ENCODE assay signal across 7 cellular contexts in the genomic region with DNA sequence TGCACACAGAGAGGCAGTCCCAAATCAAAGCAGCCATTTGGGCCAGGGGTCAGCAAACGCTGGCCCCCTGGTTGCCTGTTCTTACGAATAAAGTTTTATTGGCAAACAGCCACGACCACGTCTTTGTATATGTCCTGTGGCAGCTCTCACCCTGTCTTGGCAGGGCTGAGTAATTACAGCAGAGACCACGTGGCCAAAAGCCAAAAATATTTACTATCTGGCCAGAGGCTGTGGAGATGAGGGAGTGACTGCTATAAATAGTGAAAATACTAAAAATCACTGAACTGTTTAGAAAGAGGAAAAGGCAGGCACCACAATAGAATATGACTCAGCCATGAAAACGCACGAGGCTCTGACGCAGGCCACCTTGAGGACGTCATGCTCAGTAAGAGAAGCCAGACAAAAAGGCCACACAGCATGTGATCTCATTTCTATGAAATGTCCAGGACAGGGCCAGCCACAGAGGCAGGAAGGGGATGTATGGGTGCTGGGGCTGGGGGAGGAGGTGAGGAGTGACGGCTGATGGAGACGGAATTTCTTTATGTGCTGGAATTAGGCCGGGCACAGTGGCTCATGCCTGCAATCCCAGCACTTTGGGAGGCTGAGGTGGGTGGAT. TPM values are rescaled to one million over a fixed set of nuclear protein-coding genes. Genes with fewer than 3 reads are reported as not detected.
A peak's percentile ranks its signal among the peaks of the same experiment; 100 is the strongest.
DNase-seq lines count a peak whose midpoint lies in the region; ATAC-seq and TF ChIP-seq lines count a peak whose summit lies in the region.

No MANE protein-coding gene starts in this region.

- H3K4me2 ChIP-seq in IMR-90 (ENCODE audit: low read depth, low read length): no peak overlapping the region

- H3K9me3 ChIP-seq in IMR-90 (ENCODE audit: control insufficient read depth, insufficient read depth, low read length) (no peaks in the 10 kb centered on the region), thoracic aorta (no peaks in the 10 kb centered on the region)

- H3K4ac ChIP-seq in IMR-90 (ENCODE audit: low read depth, low read length): peak overlapping the region; percentile 73; the same call in 1 of the 2 replicates

- H3K27ac ChIP-seq in IMR-90 (ENCODE audit: insufficient read depth, low read length) (peak overlapping the region; percentile 67), thoracic aorta (peak overlapping the region; percentile 86 to 94)

- intact Hi-C loops in IMR-90 (cut with micrococcal nuclease): loop anchor here (1.0 to 2.0 kb wide), 2 partner anchors 16 to 46 kb away; no protein-coding TSS in a partner anchor

- H2BK15ac ChIP-seq in IMR-90 (ENCODE audit: low read depth, low read length): no peak overlapping the region

- no peak overlapping the region for H2BK20ac ChIP-seq in IMR-90 (ENCODE audit: low read depth, low read length)

- no peak overlapping the region for H3K9ac ChIP-seq in IMR-90 (ENCODE audit: low read depth, low read length)

- H3K14ac ChIP-seq in IMR-90 (replicated peaks; ENCODE audit: low read depth, low read length): no peak overlapping the region

- H3K79me1 ChIP-seq in IMR-90 (ENCODE audit: low read depth in 1 of 2, low read length in 2 of 2): peaks cover 31 to 66% of the 10 kb centered on the region in 2 experiments

- no peaks in the 10 kb centered on the region for H3K27me3 ChIP-seq in IMR-90 (ENCODE audit: control insufficient read depth, insufficient read depth, low read length)
- H3K27me3 ChIP-seq in thoracic aorta (replicated peaks; ENCODE audit: insufficient read depth): no peaks in the 10 kb centered on the region

- H3K4me1 ChIP-seq in IMR-90 (ENCODE audit: control insufficient read depth, insufficient read depth, low read length): peaks cover 2% of the 10 kb centered on the region
- peaks cover 6 to 18% of the 10 kb centered on the region in 2 donors for H3K4me1 ChIP-seq in thoracic aorta (ENCODE audit: control insufficient read depth in 1 of 2, low read depth in 2 of 2)

- no peak for TF ChIP-seq RAD21 in IMR-90 (IDR thresholded peaks at IDR 0.05; ENCODE audit: low read length)

- H3K36me3 ChIP-seq in IMR-90 (ENCODE audit: control insufficient read depth, insufficient read depth, low read length): peaks cover 62% of the 10 kb centered on the region
- peaks cover 63% of the 10 kb centered on the region for H3K36me3 ChIP-seq in thoracic aorta

- TF ChIP-seq CTCF in IMR-90 (conservative IDR thresholded peaks at IDR 0.05; ENCODE audit: low read depth, low read length) (no peak), thoracic aorta (IDR thresholded peaks at IDR 0.05) (no peak)

- no peak for TF ChIP-seq POLR2A in IMR-90 (IDR thresholded peaks at IDR 0.05; ENCODE audit: low read depth, low read length)

- peak; percentile 96 for ATAC-seq in IMR-90 (ENCODE audit: low read depth)
- ATAC-seq in thoracic aorta (ENCODE audit: insufficient number of reproducible peaks, low FRiP score, low read depth): peak; percentile 91
- ATAC-seq in HG03571 (IDR thresholded peaks at IDR 0.05; ENCODE audit: unreplicated experiment): no peak
- ATAC-seq in HG02623 (IDR thresholded peaks at IDR 0.05; ENCODE audit: unreplicated experiment): no peak

- peak overlapping the region; percentile 64 for H2BK5ac ChIP-seq in IMR-90 (ENCODE audit: low read depth, low read length, poor library complexity, severe bottlenecking)

- peaks cover 38% of the 10 kb centered on the region for H4K20me1 ChIP-seq in IMR-90 (ENCODE audit: insufficient read depth, low read length)

- H2BK120ac ChIP-seq in IMR-90 (ENCODE audit: low read depth, low read length): no peak overlapping the region; the same call in 1 of the 2 replicates

- peak overlapping the region in 1 of 2 experiments; percentile 65; a peak in 2 of 4 replicates for H4K8ac ChIP-seq in IMR-90 (ENCODE audit: low read depth in 2 of 2, low read length in 2 of 2)

- peak; percentile 100 for DNase-seq in IMR-90
- peak; percentile 99 for DNase-seq in astrocyte of the hippocampus (ENCODE audit: low read depth, low spot score)
- DNase-seq in kidney glomerular epithelial cell (lab: John Stamatoyannopoulos, UW): peak; percentile 100
- DNase-seq in thoracic aorta (ENCODE audit: low spot score): peak; percentile 81
- DNase-seq in DMS153 (lab: John Stamatoyannopoulos, UW): no peak

- no peak overlapping the region; the same call in 1 of the 2 replicates for H3K23ac ChIP-seq in IMR-90 (ENCODE audit: low read depth, low read length)

- in situ Hi-C loops in IMR-90 (cut with MboI; ENCODE audit: low sequenced_read_pairs): no loop called here

- no peak overlapping the region for H2AK9ac ChIP-seq in IMR-90 (replicated peaks; ENCODE audit: low read depth, low read length, poor library complexity)

- POLR2A ChIA-PET in IMR-90 (lab: Charles Lee; ENCODE audit: unreplicated experiment): no interaction called here

- no peak overlapping the region for H4K91ac ChIP-seq in IMR-90 (ENCODE audit: insufficient read depth, low read depth, low read length)

- dilution Hi-C loops in IMR-90 (cut with HindIII; ENCODE audit: low sequenced_read_pairs, unreplicated experiment): no loop called here

- H3K4me3 ChIP-seq in IMR-90 (ENCODE audit: insufficient read depth, low read depth, low read length) (no peak overlapping the region), thoracic aorta (no peak overlapping the region)

- no peak overlapping the region for H3K18ac ChIP-seq in IMR-90 (ENCODE audit: low read depth, low read length)

- BruUV-seq in IMR-90 (replicated peaks; lab: Mats Ljungman, UMichigan): no TSS peak

- no peak overlapping the region for H3K56ac ChIP-seq in IMR-90 (ENCODE audit: extremely low read depth, insufficient read depth, low read length)

- no peak overlapping the region for H2AK5ac ChIP-seq in IMR-90 (ENCODE audit: low read depth, low read length)

- no CpG with 5 or more reads among the region's 12 CpGs for WGBS in IMR-90 (ENCODE audit: extremely low coverage in 2 of 2, insufficient read length in 1 of 2), 2 experiments

- H3K9me1 ChIP-seq in IMR-90 (ENCODE audit: insufficient read depth, low read length): peaks cover 9% of the 10 kb centered on the region

- CTCF ChIA-PET in IMR-90 (lab: Yijun Ruan, JAX): no interaction called here

- peak overlapping the region; percentile 47 for H2AFZ ChIP-seq in IMR-90 (replicated peaks; ENCODE audit: low read length, poor library complexity)

- H4K5ac ChIP-seq in IMR-90 (ENCODE audit: low read depth, low read length): no peak overlapping the region

TF ChIP-seq in IMR-90, 13 proteins besides CTCF, POLR2A, EP300 and RAD21:
- peak; percentile 18 for TF ChIP-seq RCOR1 (IDR thresholded peaks at IDR 0.05; ENCODE audit: insufficient replicate concordance, low read length)
- peak; percentile 51; the same call in 1 of the 2 replicates for TF ChIP-seq MXI1 (IDR thresholded peaks at IDR 0.05; ENCODE audit: borderline replicate concordance, low read depth, low read length)
- TF ChIP-seq RFX5 (IDR thresholded peaks at IDR 0.05; ENCODE audit: low read depth, low read length): no peak
- peak; percentile 83 for TF ChIP-seq BHLHE40 (IDR thresholded peaks at IDR 0.05; ENCODE audit: low read depth, low read length)
- TF ChIP-seq, protein P1, sequence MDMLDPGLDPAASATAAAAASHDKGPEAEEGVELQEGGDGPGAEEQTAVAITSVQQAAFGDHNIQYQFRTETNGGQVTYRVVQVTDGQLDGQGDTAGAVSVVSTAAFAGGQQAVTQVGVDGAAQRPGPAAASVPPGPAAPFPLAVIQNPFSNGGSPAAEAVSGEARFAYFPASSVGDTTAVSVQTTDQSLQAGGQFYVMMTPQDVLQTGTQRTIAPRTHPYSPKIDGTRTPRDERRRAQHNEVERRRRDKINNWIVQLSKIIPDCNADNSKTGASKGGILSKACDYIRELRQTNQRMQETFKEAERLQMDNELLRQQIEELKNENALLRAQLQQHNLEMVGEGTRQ (IDR thresholded peaks at IDR 0.05; ENCODE audit: low read depth, low read length): peak; percentile 94
- peak; percentile 74 for TF ChIP-seq MAZ (IDR thresholded peaks at IDR 0.05; ENCODE audit: borderline replicate concordance, low read depth, low read length)
- TF ChIP-seq NFE2L2 (IDR thresholded peaks at IDR 0.05; ENCODE audit: low read depth, low read length): no peak
- peak; percentile 96 for TF ChIP-seq FOS (IDR thresholded peaks at IDR 0.05; ENCODE audit: low read depth, low read length)
TF ChIP-seq in IMR-90: peak in this region for 6.

RNA-seq across cellular contexts. Expression of a gene that starts 29.4 kb away (rescaled TPM):
- total RNA-seq in IMR-90 (2012; rRNA removed) (not detected in 2 replicates), thoracic aorta (not detected)
- not detected in 2 replicates for polyA plus RNA-seq in IMR-90 (2012; rRNA removed)
- polyA plus RNA-seq in IMR-90 (2012; cell fraction: cytosol; rRNA removed): 0.09 TPM in 1 of 2 replicates, not detected in the other
- polyA plus RNA-seq in IMR-90 (2012; cell fraction: nucleus; rRNA removed; ENCODE audit: low replicate concordance): not detected in 2 replicates

RNA-seq across cellular contexts. Expression of a gene that starts 32.3 kb away (rescaled TPM):
- total RNA-seq in IMR-90 (2012; rRNA removed): not detected in 2 replicates
- polyA plus RNA-seq in IMR-90 (2012; rRNA removed): not detected in 2 replicates
- not detected in 2 replicates for polyA plus RNA-seq in IMR-90 (2012; cell fraction: cytosol; rRNA removed)
- polyA plus RNA-seq in IMR-90 (2012; cell fraction: nucleus; rRNA removed; ENCODE audit: low replicate concordance): not detected in 2 replicates
- not detected for total RNA-seq in thoracic aorta

RNA-seq across cellular contexts. Expression of a gene that starts 49.6 kb away (rescaled TPM):
- total RNA-seq in IMR-90 (2012; rRNA removed): 3.2 and 4.2 TPM in 2 replicates
- polyA plus RNA-seq in IMR-90 (2012; rRNA removed): 9.2 and 13.6 TPM in 2 replicates
- polyA plus RNA-seq in IMR-90 (2012; cell fraction: cytosol; rRNA removed): 19.8 and 19.9 TPM in 2 replicates
- 5.3 and 24.1 TPM in 2 replicates for polyA plus RNA-seq in IMR-90 (2012; cell fraction: nucleus; rRNA removed; ENCODE audit: low replicate concordance)
- total RNA-seq in thoracic aorta: 10 to 100 TPM; 22.0 to 24.2 TPM

RNA-seq across cellular contexts. Expression of a gene that starts 55.2 kb away (rescaled TPM):
- total RNA-seq in IMR-90 (2012; rRNA removed) (21.5 and 24.4 TPM in 2 replicates), thoracic aorta (10 to 100 TPM; 29.6 to 33.8 TPM)
- polyA plus RNA-seq in IMR-90 (2012; rRNA removed): 47.8 and 56.3 TPM in 2 replicates
- polyA plus RNA-seq in IMR-90 (2012; cell fraction: cytosol; rRNA removed): 34.0 and 49.4 TPM in 2 replicates
- 57.9 and 195 TPM in 2 replicates for polyA plus RNA-seq in IMR-90 (2012; cell fraction: nucleus; rRNA removed; ENCODE audit: low replicate concordance)

Comparison
In these comparisons a context has a peak if more than half of its experiments do, and no peak if none do; other contexts are left out.
1. ATAC-seq: peak in IMR-90 (single experiment) and thoracic aorta (single experiment); none in HG03571 (single experiment) and HG02623 (single experiment).